ENCODE assay signal across 8 cellular contexts in genomic region chr7:13989138-13989943, GRCh38. TPM values are rescaled to one million over a fixed set of nuclear protein-coding genes. Genes with fewer than 3 reads are reported as not detected.
DNase-seq lines count a peak whose midpoint lies in the region; ATAC-seq, FAIRE-seq and TF ChIP-seq lines count a peak whose summit lies in the region.

ETV1 (minus strand) TSS chr7:13989666; CDS start chr7:13989052, 614 bp downstream.

- peak within 1 kb of the TSS; percentile 91 for H3K56ac ChIP-seq in H1 (replicated peaks; ENCODE audit: insufficient read length, low read depth, low read length)

- peak within 1 kb of the TSS; percentile 78 for H4K91ac ChIP-seq in H1 (replicated peaks; ENCODE audit: insufficient read length, low read length)

- peak within 1 kb of the TSS; percentile 62 for H2BK12ac ChIP-seq in H1 (ENCODE audit: low read depth, low read length)

- H3K27ac ChIP-seq in RWPE2 (ENCODE audit: poor library complexity, severe bottlenecking) (peak within 1 kb of the TSS; percentile 83), H1 (ENCODE audit: low read depth, low read length) (peak within 1 kb of the TSS; percentile 89), testis (peak within 1 kb of the TSS; percentile 84 to 90)

- POLR2A ChIA-PET in Caco-2 (lab: Charles Lee) (interaction anchor here (0.6 to 1.0 kb wide), 2 partner anchors 20 to 778 kb away, joined by 3 to 4 read pairs; no protein-coding TSS in a partner anchor), H1 (lab: Charles Lee; ENCODE audit: partially characterized antibody) (interaction anchor here (0.7 to 4.1 kb wide), 19 partner anchors 8 to 1470 kb away, joined by 3 to 48 read pairs (median 4); no protein-coding TSS in a partner anchor)

- H3K4me3 Mint-ChIP-seq in Caco-2 (ENCODE audit: unreplicated experiment) = no peak within 1 kb of the TSS

- peak; percentile 39 to 44 for TF ChIP-seq RAD21 in H1 (IDR thresholded peaks at IDR 0.05 in 1 of 2, conservative IDR thresholded peaks at IDR 0.05 in 1 of 2; ENCODE audit: low read depth in 2 of 2, low read length in 2 of 2)

- no peaks in the 10 kb centered on the region for H4K20me1 ChIP-seq in H1 (replicated peaks in 1 of 2; ENCODE audit: control insufficient read depth in 1 of 2, insufficient read depth in 2 of 2, low read length in 2 of 2)

- H3K14ac ChIP-seq in H1 (ENCODE audit: insufficient read length) = no peak within 1 kb of the TSS

- no peak within 1 kb of the TSS for H3K27ac Mint-ChIP-seq in Caco-2 (ENCODE audit: unreplicated experiment)

- H3K27me3 Mint-ChIP-seq in Caco-2 (ENCODE audit: insufficient read depth, unreplicated experiment) = peaks cover 2% of the 10 kb centered on the region

- peak within 1 kb of the TSS; percentile 27; the same call in 1 of the 2 replicates for H2AK5ac ChIP-seq in H1 (ENCODE audit: low read depth, low read length)

- H3K36me3 ChIP-seq in Caco-2 (ENCODE audit: control insufficient read depth, insufficient read depth, low read length) (no peaks in the 10 kb centered on the region), RWPE2 (ENCODE audit: low read depth) (no peaks in the 10 kb centered on the region), H1 (ENCODE audit: control insufficient read depth in 2 of 4, insufficient read depth in 4 of 4, low read length in 3 of 4) (peaks cover 0 to 7% (median 0%) of the 10 kb centered on the region in 4 experiments; a peak in 1 of 8 replicates), testis (ENCODE audit: low read depth, missing control alignments) (no peaks in the 10 kb centered on the region)

- FAIRE-seq in H1 (lab: Jason Lieb, UNC) (peak; percentile 85), D721Med (lab: Jason Lieb, UNC) (no peak)

- H3K4ac ChIP-seq in H1 (replicated peaks; ENCODE audit: insufficient read length, low read depth, low read length) = no peak within 1 kb of the TSS

- peak within 1 kb of the TSS; percentile 41; the same call in 1 of the 2 replicates for H2BK20ac ChIP-seq in H1 (ENCODE audit: low read length)

- H3K79me2 ChIP-seq in H1 (ENCODE audit: control insufficient read depth in 1 of 2, insufficient read depth in 2 of 2, low read length in 2 of 2) = peaks cover 0 to 36% of the 10 kb centered on the region in 2 experiments; a peak in 2 of 4 replicates

- CTCF ChIA-PET in Caco-2 (lab: Charles Lee) = no interaction called here
- CTCF ChIA-PET in H1 (lab: Charles Lee; ENCODE audit: partially characterized antibody) = interaction anchor here (0.5 to 2.1 kb wide), 28 partner anchors 9 to 872 kb away, joined by 3 to 11 read pairs (median 3); no protein-coding TSS in a partner anchor

- H3K18ac ChIP-seq in H1 (ENCODE audit: extremely low read depth, low read length) = peak within 1 kb of the TSS; percentile 91

- DNase-seq in Caco-2 (peak; percentile 21 to 48), LHCN-M2 (ENCODE audit: low read depth) (peak; percentile 87), RWPE2 (ENCODE audit: low spot score) (peak; percentile 60), H1 (ENCODE audit: low read depth in 1 of 2, low spot score in 2 of 2) (peak; percentile 81 to 89), lower leg skin (ENCODE audit: low spot score in 2 of 2) (peak; percentile 46 to 92), testis (peak; percentile 82), D721Med (ENCODE audit: insufficient read length, low spot score) (no peak)

- no peak for TF ChIP-seq EP300 in H1 (IDR thresholded peaks at IDR 0.05; ENCODE audit: borderline replicate concordance in 1 of 2, low read depth in 2 of 2, low read length in 2 of 2)

- H3K9ac ChIP-seq in H1 (replicated peaks in 1 of 4; ENCODE audit: extremely low read depth in 1 of 4, low read depth in 3 of 4, low read length in 3 of 4) = peak within 1 kb of the TSS; percentile 45 to 90 (median 78)

- H2AFZ ChIP-seq in H1 (ENCODE audit: low read length) = peak within 1 kb of the TSS; percentile 68

- ATAC-seq in RWPE2 (ENCODE audit: low read depth) = peak; percentile 51
- no peak for ATAC-seq in HG03460 (IDR thresholded peaks at IDR 0.05; ENCODE audit: unreplicated experiment)

- H3K36me3 Mint-ChIP-seq in Caco-2 (ENCODE audit: insufficient read depth, unreplicated experiment) = no peaks in the 10 kb centered on the region

- peak within 1 kb of the TSS; percentile 8 for H2BK120ac ChIP-seq in H1 (replicated peaks; ENCODE audit: low read depth, low read length)

- H3K4me1 Mint-ChIP-seq in Caco-2 (ENCODE audit: low read depth, unreplicated experiment) = no peaks in the 10 kb centered on the region

- peak within 1 kb of the TSS; percentile 43 for H3K4me3 ChIP-seq in Caco-2 (ENCODE audit: low read depth, low read length)
- peak within 1 kb of the TSS; percentile 74 for H3K4me3 ChIP-seq in RWPE2 (ENCODE audit: severe bottlenecking)
- peak within 1 kb of the TSS; percentile 75 to 85 (median 78) for H3K4me3 ChIP-seq in H1 (ENCODE audit: extremely low read depth in 1 of 4, insufficient read depth in 2 of 4, low read depth in 3 of 4, low read length in 4 of 4)
- H3K4me3 ChIP-seq in lower leg skin (ENCODE audit: low read depth, poor library complexity, severe bottlenecking) = peak within 1 kb of the TSS; percentile 34
- peak within 1 kb of the TSS; percentile 59 to 81 for H3K4me3 ChIP-seq in testis

- H3K4me1 ChIP-seq in Caco-2 = 0 out of 2 replicates have a peak, but pooled peaks cover 3% of the 10 kb centered on the region
- peaks cover 15% of the 10 kb centered on the region for H3K4me1 ChIP-seq in RWPE2 (ENCODE audit: insufficient read depth, poor library complexity, severe bottlenecking)
- peaks cover 0 to 3% (median 2%) of the 10 kb centered on the region in 4 experiments; a peak in 4 of 7 replicates for H3K4me1 ChIP-seq in H1 (replicated peaks in 1 of 4; ENCODE audit: control insufficient read depth in 3 of 4, insufficient read depth in 4 of 4, low read length in 3 of 4)
- H3K4me1 ChIP-seq in testis = peaks cover 7% of the 10 kb centered on the region

- H4K8ac ChIP-seq in H1 (ENCODE audit: extremely low read depth, insufficient read depth, low read length) = peak within 1 kb of the TSS; percentile 60; the same call in 1 of the 2 replicates

- H3K9me3 ChIP-seq in Caco-2 = no peaks in the 10 kb centered on the region
- peaks cover 3% of the 10 kb centered on the region for H3K9me3 ChIP-seq in RWPE2 (ENCODE audit: severe bottlenecking)
- H3K9me3 ChIP-seq in H1 (ENCODE audit: insufficient read depth in 2 of 2, low read depth in 1 of 2, low read length in 1 of 2) = no peaks in the 10 kb centered on the region
- no peaks in the 10 kb centered on the region for H3K9me3 ChIP-seq in testis

- no peak within 1 kb of the TSS for H3K23ac ChIP-seq in H1 (ENCODE audit: insufficient read length)

- no TSS peak for BruUV-seq in Caco-2 (replicated peaks; lab: Mats Ljungman, UMichigan)

- H3K27me3 ChIP-seq in Caco-2 (replicated peaks; ENCODE audit: control insufficient read depth, insufficient read depth, low read length) = no peaks in the 10 kb centered on the region
- H3K27me3 ChIP-seq in RWPE2 (ENCODE audit: insufficient read depth, poor library complexity, severe bottlenecking) = no peaks in the 10 kb centered on the region
- H3K27me3 ChIP-seq in H1 (replicated peaks in 1 of 4; ENCODE audit: control insufficient read depth in 3 of 4, extremely low read depth in 1 of 4, insufficient read depth in 3 of 4, low read length in 3 of 4) = no peaks in the 10 kb centered on the region
- no peaks in the 10 kb centered on the region for H3K27me3 ChIP-seq in testis

- H3K4me2 ChIP-seq in H1 (ENCODE audit: insufficient read depth in 1 of 2, low read depth in 2 of 2, low read length in 2 of 2) = peak within 1 kb of the TSS; percentile 86 to 99

- WGBS in H1 (ENCODE audit: extremely low coverage in 1 of 2, insufficient coverage in 1 of 2, insufficient read length in 1 of 2, insufficient replicate concordance in 2 of 2, low coverage in 1 of 2, low lambda C conversion rate in 2 of 2, missing lambda C conversion rate in 1 of 2), 2 experiments = 1% methylated on average over 38 of the region's 38 CpGs; no CpG with 5 or more reads in 1 of the 2 experiments
- 1% methylated on average over 38 of the region's 38 CpGs for WGBS in lower leg skin, 2 donors
- WGBS in testis, 2 donors = 0 to 1% methylated on average over 38 of the region's 38 CpGs

- TF ChIP-seq CTCF in Caco-2 (IDR thresholded peaks at IDR 0.05; ENCODE audit: insufficient read depth in 1 of 2, low read depth in 1 of 2, low read length in 1 of 2, severe bottlenecking in 1 of 2, unreplicated experiment in 1 of 2) (no peak), RWPE2 (IDR thresholded peaks at IDR 0.05; ENCODE audit: poor library complexity, severe bottlenecking) (peak; percentile 48), H1 (IDR thresholded peaks at IDR 0.05; ENCODE audit: control extremely low read depth in 1 of 3, insufficient read depth in 1 of 3, low read depth in 1 of 3, low read length in 3 of 3) (peak; percentile 35 to 46 (median 45)), lower leg skin (IDR thresholded peaks at IDR 0.05) (no peak), testis (IDR thresholded peaks at IDR 0.05) (peak in 1 of 3 experiments; percentile 7), D721Med (IDR thresholded peaks at IDR 0.05; ENCODE audit: insufficient read depth, missing control alignments) (no peak)

- peak within 1 kb of the TSS; percentile 63 for H4K5ac ChIP-seq in H1 (ENCODE audit: insufficient read length, low read depth, low read length)

- intact Hi-C loops in Caco-2 (cut with micrococcal nuclease; ENCODE audit: unreplicated experiment) (no loop called here), lower leg skin (cut with DNase I; ENCODE audit: low total_unique reads) (no loop called here), testis (cut with DNase I; ENCODE audit: low total_unique reads) (no loop called here)

- H3K23me2 ChIP-seq in H1 (ENCODE audit: low read depth, low read length) = peaks cover 14% of the 10 kb centered on the region

- no peaks in the 10 kb centered on the region for H3K9me3 Mint-ChIP-seq in Caco-2 (ENCODE audit: unreplicated experiment)

- peak within 1 kb of the TSS; percentile 89 for H2BK15ac ChIP-seq in H1 (ENCODE audit: low read length)

- H2BK5ac ChIP-seq in H1 (ENCODE audit: low read depth, low read length) = peak within 1 kb of the TSS; percentile 94

- no peaks in the 10 kb centered on the region for H3K79me1 ChIP-seq in H1 (ENCODE audit: low read depth, low read length)

- peak; percentile 1 to 28; a peak in 2 of 3 replicates for TF ChIP-seq POLR2A in H1 (IDR thresholded peaks at IDR 0.05; ENCODE audit: control extremely low read depth in 1 of 2, low read depth in 2 of 2, low read length in 2 of 2)
- no peak for TF ChIP-seq POLR2A in lower leg skin (IDR thresholded peaks at IDR 0.05)
- TF ChIP-seq POLR2A in testis (IDR thresholded peaks at IDR 0.05) = no peak

RNA-seq across cellular contexts. Expression of gene ETV1, which starts in this region (rescaled TPM):
- total RNA-seq in Caco-2 (2022) = 0.30 and 0.52 TPM in 2 replicates
- 24.1 and 33.2 TPM in 2 replicates for total RNA-seq in LHCN-M2 (2014; rRNA removed)
- 3.9 TPM for polyA plus RNA-seq in LHCN-M2 (2012)
- total RNA-seq in H1 (2021; fragmentation: NEBNext Ultra II Directional; extraction: Animal tissue kit (Norgen Biotek cat#: 25700)) = 87.5 and 91.2 TPM in 2 replicates
- polyA plus RNA-seq in H1 (2011; rRNA removed) = 58.3 and 63.2 TPM in 2 replicates
- polyA plus RNA-seq in H1 (2011; cell fraction: cytosol; rRNA removed) = 53.4 TPM
- polyA plus RNA-seq in H1 (2011; cell fraction: nucleus; rRNA removed) = 127 TPM
- polyA plus RNA-seq in H1 (2012, experiment 1 of 2) = 33.2 to 48.2 TPM (median 44.6 TPM) in 4 replicates
- 3.6 TPM for polyA plus RNA-seq in H1 (2012, experiment 2 of 2)
- polyA plus RNA-seq in H1 (2013, experiment 1 of 2) = 84.8 TPM
- polyA plus RNA-seq in H1 (2013, experiment 2 of 2) = 80.7 TPM
- polyA minus RNA-seq in H1 (2011; rRNA and poly(A)+ RNA removed) = 109 and 115 TPM in 2 replicates
- polyA minus RNA-seq in H1 (2011; cell fraction: cytosol; rRNA and poly(A)+ RNA removed) = 51.9 TPM
- polyA minus RNA-seq in H1 (2011; cell fraction: nucleus; rRNA and poly(A)+ RNA removed) = 97.7 TPM
- total RNA-seq in lower leg skin = 1 to 10 TPM; 1.0 to 7.2 (median 3.6) TPM
- total RNA-seq in testis = 10 to 100 TPM; 11.4 to 13.9 TPM
- 16.4 TPM for polyA plus RNA-seq in testis (ENCODE audit: insufficient read depth, low read depth, low replicate concordance)

Comparison
In these comparisons a context has a peak if more than half of its experiments do, and no peak if none do; other contexts are left out.
1. Peak in DNase-seq and H3K4me3 ChIP-seq in Caco-2; RNA of the gene not detected or under 1 TPM.
2. CTCF ChIP-seq: peak in RWPE2 (single experiment) and H1 (3 of 3); none in Caco-2 (0 of 2), lower leg skin (0 of 3) and D721Med (single experiment).
3. POLR2A ChIP-seq: peak in H1 (2 of 2); none in lower leg skin (0 of 2) and testis (single experiment).
4. Peak in every context shown above with its lines, with median percentiles within 50 percentile points of each other: H3K4me3 ChIP-seq and H3K27ac ChIP-seq.